Comparison of ENCODE assay signal across 11 cellular contexts in the genomic region with DNA sequence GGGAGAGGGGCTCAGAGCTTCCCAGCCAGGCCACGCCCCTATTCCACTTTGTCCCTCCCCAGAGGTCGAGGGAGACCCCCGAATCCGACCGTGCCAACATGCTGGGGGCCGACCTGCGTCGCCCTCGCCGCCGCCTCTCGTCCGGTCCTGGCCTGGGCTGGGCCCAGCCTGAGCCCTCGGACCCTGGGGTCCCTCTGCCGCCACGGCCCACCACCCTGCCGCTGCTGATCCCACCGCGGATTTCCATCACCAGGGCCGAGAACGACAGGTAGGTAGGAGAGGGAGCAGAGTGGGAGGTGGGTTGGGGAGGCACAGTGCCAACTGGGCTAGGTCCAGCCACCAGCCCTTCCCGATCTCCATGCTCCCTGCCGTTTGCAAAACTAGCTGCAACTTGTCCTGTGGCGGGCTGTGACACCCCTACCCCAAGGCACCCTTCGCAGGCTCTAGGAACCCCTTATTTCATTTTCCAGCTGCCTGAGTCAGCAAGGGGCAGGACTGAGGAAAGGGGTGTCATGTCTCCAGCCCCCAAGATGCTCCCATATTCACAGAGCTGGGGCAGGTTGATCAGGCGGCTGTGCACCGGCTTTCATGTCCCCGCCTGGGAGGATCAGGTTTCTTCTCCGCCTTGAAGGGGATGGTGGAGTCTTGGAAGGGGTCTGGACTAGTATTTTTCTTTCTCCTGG. TPM values are rescaled to one million over a fixed set of nuclear protein-coding genes. Genes with fewer than 3 reads are reported as not detected.
A peak's percentile ranks its signal among the peaks of the same experiment; 100 is the strongest.
DNase-seq lines count a peak whose midpoint lies in the region; ATAC-seq, FAIRE-seq and TF ChIP-seq lines count a peak whose summit lies in the region.
"Had no signal": no experiment of that assay in that cellular context is flagged by ENCODE, and none has a peak within 500 bp of the region (broad histone marks: within the 10 kb centered on the region; RNA-seq: fewer than 3 reads in every experiment).

No MANE protein-coding gene starts in this region.

- H3K4me2 ChIP-seq in HCT116 (ENCODE audit: low read length), result peak overlapping the region; percentile 74
- peak overlapping the region; percentile 12 for H3K4me2 ChIP-seq in keratinocyte (ENCODE audit: control insufficient read depth, extremely low read depth, insufficient read depth, low read depth, low read length)

- H3K4me1 Mint-ChIP-seq in CD14-positive monocyte (peaks cover 58% of the 10 kb centered on the region), WTC11 (peaks cover 26% of the 10 kb centered on the region)

- dilution Hi-C loops in keratinocyte (cut with MboI; ENCODE audit: extremely low pct_ligation_motif_present, low sequenced_read_pairs), result no loop called here

- no peaks in the 10 kb centered on the region for H3K9me2 ChIP-seq in HCT116 (ENCODE audit: insufficient read depth)

- H3K9ac ChIP-seq in HCT116 (ENCODE audit: low read length) (0 out of 2 replicates have a peak overlapping the region, but pooled peaks have one; percentile 66), keratinocyte (ENCODE audit: control insufficient read depth, extremely low read depth, insufficient read depth, low read length) (no peak overlapping the region)

- TF ChIP-seq RAD21 in HCT116 (IDR thresholded peaks at IDR 0.05; ENCODE audit: low read depth), result no peak

- no peaks in the 10 kb centered on the region for H4K20me1 ChIP-seq in HCT116 (ENCODE audit: insufficient read depth)
- H4K20me1 ChIP-seq in keratinocyte (ENCODE audit: control insufficient read depth, extremely low read depth, insufficient read depth, low read length), result no peaks in the 10 kb centered on the region

- no peaks in the 10 kb centered on the region for H3K27me3 ChIP-seq in HCT116 (ENCODE audit: insufficient read depth, low read length)
- peaks cover 58% of the 10 kb centered on the region for H3K27me3 ChIP-seq in keratinocyte (ENCODE audit: control insufficient read depth, extremely low read depth, insufficient read depth, low read length)
- H3K27me3 ChIP-seq: brain microvascular endothelial cell had no signal

- H3K79me2 ChIP-seq in HCT116 (ENCODE audit: insufficient read depth, low read length), result peaks cover 15% of the 10 kb centered on the region
- H3K79me2 ChIP-seq in keratinocyte (ENCODE audit: control insufficient read depth, insufficient read depth, low read length), result no peaks in the 10 kb centered on the region

- ATAC-seq in HCT116 (no peak), WTC11 (0 out of 2 replicates have a peak, but pooled peaks have one; percentile 5), HG02588 (IDR thresholded peaks at IDR 0.05; ENCODE audit: unreplicated experiment) (no peak)

- CTCF ChIA-PET in HCT116 (lab: Charles Lee), result interaction anchor here (0.7 to 3.3 kb wide), 15 partner anchors 9 to 447 kb away, joined by 3 to 60 read pairs (median 5); a partner anchor contains a TSS
- CTCF ChIA-PET in WTC11 (lab: Charles Lee), result interaction anchor here (0.6 to 5.9 kb wide), 48 partner anchors 11 to 300 kb away, joined by 3 to 229 read pairs (median 7); a partner anchor contains a TSS

- H3K4me1 ChIP-seq in HCT116 (ENCODE audit: control insufficient read depth in 1 of 2, insufficient read depth in 2 of 2, low read length in 2 of 2) (peaks cover 27 to 63% of the 10 kb centered on the region in 2 experiments), keratinocyte (ENCODE audit: control insufficient read depth, extremely low read depth, insufficient read depth, low read length) (peaks cover 34% of the 10 kb centered on the region)

- peaks cover 0 to 40% (median 32%) of the 10 kb centered on the region in 7 donors for H3K9me3 Mint-ChIP-seq in CD14-positive monocyte
- H3K9me3 Mint-ChIP-seq in WTC11, result no peaks in the 10 kb centered on the region

- H3K4me3 Mint-ChIP-seq in CD14-positive monocyte (peak overlapping the region in 1 of 2 donors; percentile 87), WTC11 (peak overlapping the region; percentile 72)

- H3K9me3 ChIP-seq in HCT116 (ENCODE audit: control insufficient read depth in 1 of 2, insufficient read depth in 1 of 2, low read depth in 1 of 2, low read length in 2 of 2), result no peaks in the 10 kb centered on the region
- no peaks in the 10 kb centered on the region for H3K9me3 ChIP-seq in keratinocyte (ENCODE audit: control insufficient read depth, low read depth, low read length)
- H3K9me3 ChIP-seq: heart right ventricle had no signal

- H3K36me3 ChIP-seq in HCT116 (ENCODE audit: control insufficient read depth in 1 of 2, insufficient read depth in 2 of 2, low read length in 2 of 2) (no peaks in the 10 kb centered on the region), keratinocyte (ENCODE audit: control insufficient read depth in 2 of 2, extremely low read depth in 1 of 2, insufficient read depth in 2 of 2, low read length in 2 of 2) (no peaks in the 10 kb centered on the region)
- H3K36me3 ChIP-seq: brain microvascular endothelial cell, heart right ventricle had no signal

- POLR2A ChIA-PET in HCT116 (lab: Charles Lee), result interaction anchor here (1.0 to 1.2 kb wide), 4 partner anchors 10 to 128 kb away, joined by 3 to 4 read pairs (median 3); a partner anchor contains a TSS
- POLR2A ChIA-PET in WTC11 (lab: Charles Lee), result interaction anchor here (0.5 to 1.2 kb wide), 5 partner anchors 14 to 1791 kb away, joined by 3 to 7 read pairs (median 4); a partner anchor contains a TSS

- TF ChIP-seq CTCF in CD14-positive monocyte (IDR thresholded peaks at IDR 0.05), result no peak
- TF ChIP-seq CTCF in HCT116 (IDR thresholded peaks at IDR 0.05 in 2 of 3, conservative IDR thresholded peaks at IDR 0.05 in 1 of 3; ENCODE audit: borderline replicate concordance in 1 of 3, insufficient read depth in 1 of 3, low read depth in 2 of 3, low read length in 2 of 3), result no peak
- no peak for TF ChIP-seq CTCF in WTC11 (IDR thresholded peaks at IDR 0.05)
- TF ChIP-seq CTCF in keratinocyte (optimal IDR thresholded peaks at IDR 0.05 in 1 of 3, IDR thresholded peaks at IDR 0.05 in 1 of 3, conservative IDR thresholded peaks at IDR 0.05 in 1 of 3; ENCODE audit: extremely low read depth in 1 of 3, insufficient read depth in 2 of 3, low read length in 3 of 3), result no peak

- H3K4me3 ChIP-seq in HCT116 (replicated peaks in 1 of 2; ENCODE audit: low read depth in 1 of 2, low read length in 2 of 2), result peak overlapping the region; percentile 61 to 70
- H3K4me3 ChIP-seq in keratinocyte (ENCODE audit: control insufficient read depth in 2 of 3, extremely low read depth in 1 of 3, insufficient read depth in 2 of 3, low read depth in 1 of 3, low read length in 3 of 3), result no peak overlapping the region

- peak overlapping the region; percentile 89 for H3K27ac ChIP-seq in HCT116 (ENCODE audit: low read depth, low read length)
- H3K27ac ChIP-seq in keratinocyte (ENCODE audit: control insufficient read depth, insufficient read depth, low read length), result no peak overlapping the region
- H3K27ac ChIP-seq: brain microvascular endothelial cell had no signal

- H3K27ac Mint-ChIP-seq in CD14-positive monocyte (peak overlapping the region in 5 of 7 donors; percentile 26 to 94 (median 73)), WTC11 (no peak overlapping the region)

- intact Hi-C loops in CD14-positive monocyte (cut with micrococcal nuclease), result loop anchor here (2.0 kb wide), 2 partner anchors 13 to 17 kb away; no protein-coding TSS in a partner anchor
- intact Hi-C loops in HCT116 (cut with micrococcal nuclease), result no loop called here

- no peak overlapping the region for H2AFZ ChIP-seq in HCT116 (ENCODE audit: low read depth, low read length, poor library complexity, severe bottlenecking)
- no peak overlapping the region for H2AFZ ChIP-seq in keratinocyte (ENCODE audit: control insufficient read depth, low read length)

- BruUV-seq in HCT116 (replicated peaks; lab: Mats Ljungman, UMichigan), result no TSS peak

- FAIRE-seq in keratinocyte (lab: Jason Lieb, UNC), result no peak

- H3K9me1 ChIP-seq in keratinocyte (ENCODE audit: control insufficient read depth, extremely low read depth, insufficient read depth, low read length), result no peaks in the 10 kb centered on the region

- no peak for DNase-seq in CD14-positive monocyte (ENCODE audit: low spot score)
- DNase-seq in HCT116 (ENCODE audit: low read depth, low spot score), result no peak
- peak; percentile 63 for DNase-seq in WTC11 (ENCODE audit: low spot score)
- DNase-seq in keratinocyte (ENCODE audit: low read depth, low spot score), result no peak
- no peak for DNase-seq in HCEC 1CT
- DNase-seq in NCI-H226, result no peak
- DNase-seq in HT-29 (ENCODE audit: low spot score), result no peak
- DNase-seq: brain microvascular endothelial cell, heart right ventricle, T-helper 17 cell had no signal

- H3K27me3 Mint-ChIP-seq in CD14-positive monocyte (ENCODE audit: low read depth in 3 of 3), result peaks cover 58 to 70% (median 64%) of the 10 kb centered on the region in 3 donors
- H3K27me3 Mint-ChIP-seq in WTC11 (ENCODE audit: low read depth), result peaks cover 90% of the 10 kb centered on the region

- RAD21 ChIA-PET in HCT116 (lab: Charles Lee; ENCODE audit: low non-redundant PET in 1 of 2, low total read pairs in 2 of 2, uncharacterized antibody in 2 of 2, unreplicated experiment in 2 of 2), result no interaction called here

- peaks cover 21 to 29% of the 10 kb centered on the region in 2 donors for H3K36me3 Mint-ChIP-seq in CD14-positive monocyte
- H3K36me3 Mint-ChIP-seq in WTC11, result no peaks in the 10 kb centered on the region

- TF ChIP-seq POLR2A in HCT116 (IDR thresholded peaks at IDR 0.05; ENCODE audit: borderline replicate concordance, extremely low read depth, insufficient read depth, insufficient read length), result no peak

RNA-seq across cellular contexts. Expression of a gene that starts 2.6 kb away (rescaled TPM):
- 1 to 10 TPM; 4.7 to 5.8 TPM for polyA plus RNA-seq in CD14-positive monocyte
- total RNA-seq in HCT116 (2021; ENCODE audit: unreplicated experiment), result 33.7 TPM
- polyA plus RNA-seq in HCT116 (2012), result 23.3 and 25.2 TPM in 2 replicates
- total RNA-seq in WTC11 (2021), result 5.3 to 5.9 TPM (median 5.8 TPM) in 3 replicates
- 0.05 to 0.24 TPM (median 0.09 TPM) in 3 replicates for polyA plus RNA-seq in keratinocyte
- 0.34 TPM for polyA plus RNA-seq in keratinocyte (2011; ENCODE audit: low read depth)
- 0.16 and 0.40 TPM in 2 replicates for polyA plus RNA-seq in keratinocyte (2011; cell fraction: cytosol; rRNA removed)
- polyA plus RNA-seq in keratinocyte (2011; cell fraction: nucleus; rRNA removed), result 0.34 and 0.37 TPM in 2 replicates
- polyA plus RNA-seq in keratinocyte (2012; ENCODE audit: low replicate concordance), result 0.41 and 0.48 TPM in 2 replicates
- polyA minus RNA-seq in keratinocyte, result 0.33 to 2.1 TPM (median 0.35 TPM) in 3 replicates
- polyA minus RNA-seq in keratinocyte (2011; cell fraction: cytosol; rRNA and poly(A)+ RNA removed), result 0.77 TPM
- polyA minus RNA-seq in keratinocyte (2011; cell fraction: nucleus; rRNA and poly(A)+ RNA removed), result 0.42 and 0.62 TPM in 2 replicates
- total RNA-seq in HT-29 (2014; rRNA removed; shearing (Covaris generic)), result 0.16 and 0.36 TPM in 2 replicates

RNA-seq across cellular contexts. Expression of a gene that starts 14.4 kb away (rescaled TPM):
- polyA plus RNA-seq in CD14-positive monocyte, result 10 to 100 TPM; 49.3 to 54.9 TPM
- total RNA-seq in HCT116 (2021; ENCODE audit: unreplicated experiment), result 260 TPM
- 336 and 355 TPM in 2 replicates for polyA plus RNA-seq in HCT116 (2012)
- total RNA-seq in WTC11 (2021), result 163 to 204 TPM (median 164 TPM) in 3 replicates
- 376 to 433 TPM (median 415 TPM) in 3 replicates for polyA plus RNA-seq in keratinocyte
- 143 TPM for polyA plus RNA-seq in keratinocyte (2011; ENCODE audit: low read depth)
- 241 and 430 TPM in 2 replicates for polyA plus RNA-seq in keratinocyte (2011; cell fraction: cytosol; rRNA removed)
- 881 and 1,043 TPM in 2 replicates for polyA plus RNA-seq in keratinocyte (2011; cell fraction: nucleus; rRNA removed)
- polyA plus RNA-seq in keratinocyte (2012; ENCODE audit: low replicate concordance), result 131 and 287 TPM in 2 replicates
- 116 to 216 TPM (median 123 TPM) in 3 replicates for polyA minus RNA-seq in keratinocyte
- 174 TPM for polyA minus RNA-seq in keratinocyte (2011; cell fraction: cytosol; rRNA and poly(A)+ RNA removed)
- 70.1 and 85.3 TPM in 2 replicates for polyA minus RNA-seq in keratinocyte (2011; cell fraction: nucleus; rRNA and poly(A)+ RNA removed)
- total RNA-seq in HT-29 (2014; rRNA removed; shearing (Covaris generic)), result 239 and 271 TPM in 2 replicates

RNA-seq across cellular contexts. Expression of a gene that starts 37.4 kb away (rescaled TPM):
- 100 to 1,000 TPM in 1 of 2 donors, 10 to 100 TPM in 1; 82.9 to 113 TPM for polyA plus RNA-seq in CD14-positive monocyte
- 110 TPM for total RNA-seq in HCT116 (2021; ENCODE audit: unreplicated experiment)
- polyA plus RNA-seq in HCT116 (2012), result 97.1 and 98.1 TPM in 2 replicates
- total RNA-seq in WTC11 (2021), result 63.8 to 66.4 TPM (median 65.1 TPM) in 3 replicates
- 32.6 to 42.6 TPM (median 34.1 TPM) in 3 replicates for polyA plus RNA-seq in keratinocyte
- polyA plus RNA-seq in keratinocyte (2011; ENCODE audit: low read depth), result 29.6 TPM
- 15.7 and 26.3 TPM in 2 replicates for polyA plus RNA-seq in keratinocyte (2011; cell fraction: cytosol; rRNA removed)
- polyA plus RNA-seq in keratinocyte (2011; cell fraction: nucleus; rRNA removed), result 135 and 180 TPM in 2 replicates
- 42.6 and 54.1 TPM in 2 replicates for polyA plus RNA-seq in keratinocyte (2012; ENCODE audit: low replicate concordance)
- 31.3 to 133 TPM (median 42.7 TPM) in 3 replicates for polyA minus RNA-seq in keratinocyte
- polyA minus RNA-seq in keratinocyte (2011; cell fraction: cytosol; rRNA and poly(A)+ RNA removed), result 36.4 TPM
- polyA minus RNA-seq in keratinocyte (2011; cell fraction: nucleus; rRNA and poly(A)+ RNA removed), result 30.4 and 43.6 TPM in 2 replicates
- total RNA-seq in HT-29 (2014; rRNA removed; shearing (Covaris generic)), result 81.1 and 107 TPM in 2 replicates

Comparison
In these comparisons a context has a peak if more than half of its experiments do, and no peak if none do; other contexts are left out.
1. H3K4me3 ChIP-seq: peak in HCT116 (2 of 2); none in keratinocyte (0 of 3).